8 cellular contexts compared by ENCODE assay signal in genomic region chr6:32195652-32195901, GRCh38. TPM values are rescaled to one million over a fixed set of nuclear protein-coding genes. Genes with fewer than 3 reads are reported as not detected.
DNase-seq lines count a peak whose midpoint lies in the region; ATAC-seq and TF ChIP-seq lines count a peak whose summit lies in the region.

No MANE protein-coding gene starts in this region.

- TF ChIP-seq CTCF in PC-9 (conservative IDR thresholded peaks at IDR 0.05), result no peak; the same call in none of the 2 replicates
- peak; percentile 40 to 84 (median 73) for TF ChIP-seq CTCF in esophagus squamous epithelium (IDR thresholded peaks at IDR 0.05)

- H2AFZ ChIP-seq in PC-9, result no peak overlapping the region

- peak overlapping the region; percentile 85 to 99 (median 98) for H3K27ac Mint-ChIP-seq in CD4-positive, CD25-positive, alpha-beta regulatory T cell
- H3K27ac Mint-ChIP-seq in activated T-helper 1 cell treated with anti-CD3 and anti-CD28 coated beads, Interleukin-12 subunit alpha, Interleukin-12 subunit beta, Interleukin-2, Interleukin-4 antibody, amounts not matched to agents 30 ng/mL and 10 ng/mL and 1 ng/mL, durations not matched to agents 14 hours and 24 hours and 36 hours, result peak overlapping the region; percentile 98

- no peaks in the 10 kb centered on the region for H3K36me3 ChIP-seq in CD4-positive, CD25-positive, alpha-beta regulatory T cell (ENCODE audit: control insufficient read depth, insufficient read depth, low read length)
- H3K36me3 ChIP-seq in PC-9 (ENCODE audit: low read depth) (no peaks in the 10 kb centered on the region), esophagus squamous epithelium (no peaks in the 10 kb centered on the region), muscle layer of colon (ENCODE audit: insufficient read depth, low read length) (no peaks in the 10 kb centered on the region)

- no peaks in the 10 kb centered on the region for H3K9me3 Mint-ChIP-seq in CD4-positive, CD25-positive, alpha-beta regulatory T cell
- no peaks in the 10 kb centered on the region for H3K9me3 Mint-ChIP-seq in activated T-helper 1 cell treated with anti-CD3 and anti-CD28 coated beads, Interleukin-12 subunit alpha, Interleukin-12 subunit beta, Interleukin-2, Interleukin-4 antibody, amounts not matched to agents 30 ng/mL and 10 ng/mL and 1 ng/mL, durations not matched to agents 14 hours and 24 hours and 36 hours

- no TSS peak for BruUV-seq in PC-9 (replicated peaks; lab: Mats Ljungman, UMichigan)

- peaks cover 18% of the 10 kb centered on the region for H3K27me3 Mint-ChIP-seq in CD4-positive, CD25-positive, alpha-beta regulatory T cell
- peaks cover 2% of the 10 kb centered on the region for H3K27me3 Mint-ChIP-seq in activated T-helper 1 cell treated with anti-CD3 and anti-CD28 coated beads, Interleukin-12 subunit alpha, Interleukin-12 subunit beta, Interleukin-2, Interleukin-4 antibody, amounts not matched to agents 30 ng/mL and 10 ng/mL and 1 ng/mL, durations not matched to agents 14 hours and 24 hours and 36 hours (ENCODE audit: insufficient read depth)

- intact Hi-C loops in PC-9 (cut with micrococcal nuclease; ENCODE audit: unreplicated experiment) (loop anchor here (1.0 to 10.0 kb wide), 6 partner anchors 17 to 779 kb away; partner anchors contain the start of genes ATP6V1G2, DDX39B, FKBPL and NFKBIL1), esophagus squamous epithelium (cut with DNase I) (no loop called here)
- intact Hi-C loops in activated T-helper 1 cell treated with anti-CD3 and anti-CD28 coated beads, Interleukin-12 subunit alpha, Interleukin-12 subunit beta, Interleukin-2, Interleukin-4 antibody, amounts not matched to agents 30 ng/mL and 10 ng/mL and 1 ng/mL, durations not matched to agents 14 hours and 24 hours and 36 hours (cut with micrococcal nuclease), result loop anchor here (1.0 to 5.0 kb wide), 13 partner anchors 17 to 1197 kb away; partner anchors contain the start of genes BRD2, FKBPL, KIFC1 and NELFE

- CTCF ChIA-PET in PC-9 (lab: Charles Lee), result no interaction called here

- no peak overlapping the region for H3K9ac ChIP-seq in muscle layer of colon (ENCODE audit: low read length)

- H3K4me3 ChIP-seq in CD4-positive, CD25-positive, alpha-beta regulatory T cell (ENCODE audit: low read depth, low read length), result peak overlapping the region; percentile 84
- H3K4me3 ChIP-seq in PC-9, result peak overlapping the region; percentile 96; the same call in 1 of the 2 replicates
- peak overlapping the region; percentile 81 to 96 (median 82) for H3K4me3 ChIP-seq in esophagus squamous epithelium
- H3K4me3 ChIP-seq in muscle layer of colon (ENCODE audit: low read depth in 1 of 2, low read length in 2 of 2), result peak overlapping the region in 1 of 2 donors; percentile 62

- H4K20me1 ChIP-seq in PC-9 (ENCODE audit: insufficient read depth), result no peaks in the 10 kb centered on the region

- DNase-seq in CD4-positive, CD25-positive, alpha-beta regulatory T cell, result peak; percentile 98 to 100 (median 99)
- DNase-seq in KG1 (lab: John Stamatoyannopoulos, UW), result peak; percentile 98
- DNase-seq in PC-9, result peak; percentile 98 to 100
- DNase-seq in activated T-helper 1 cell treated with anti-CD3 and anti-CD28 coated beads, Interleukin-12 subunit alpha, Interleukin-12 subunit beta, Interleukin-2, Interleukin-4 antibody, amounts not matched to agents 30 ng/mL and 10 ng/mL and 1 ng/mL, durations not matched to agents 14 hours and 24 hours and 36 hours (ENCODE audit: low spot score), result peak; percentile 100
- DNase-seq in esophagus squamous epithelium (lab: John Stamatoyannopoulos, UW), result peak; percentile 100
- peak; percentile 99 to 100 for DNase-seq in stimulated activated CD8-positive, alpha-beta memory T cell treated with anti-CD3 and anti-CD28 coated beads, Interleukin-7, amount 100 ng/mL, for 4 hours (ENCODE audit: low read depth in 2 of 2)

- no peaks in the 10 kb centered on the region for H3K36me3 Mint-ChIP-seq in CD4-positive, CD25-positive, alpha-beta regulatory T cell
- no peaks in the 10 kb centered on the region for H3K36me3 Mint-ChIP-seq in activated T-helper 1 cell treated with anti-CD3 and anti-CD28 coated beads, Interleukin-12 subunit alpha, Interleukin-12 subunit beta, Interleukin-2, Interleukin-4 antibody, amounts not matched to agents 30 ng/mL and 10 ng/mL and 1 ng/mL, durations not matched to agents 14 hours and 24 hours and 36 hours (ENCODE audit: low read depth)

- TF ChIP-seq POLR2A in esophagus squamous epithelium (IDR thresholded peaks at IDR 0.05), result no peak

- H3K9me2 ChIP-seq in PC-9 (ENCODE audit: insufficient read depth), result no peaks in the 10 kb centered on the region

- 0% methylated on average over 4 to 7 of the region's 25 CpGs for WGBS in esophagus squamous epithelium, 2 donors

- peak; percentile 80 to 85 for ATAC-seq in CD4-positive, CD25-positive, alpha-beta regulatory T cell (ENCODE audit: low read depth in 2 of 2)
- peak; percentile 68 for ATAC-seq in GM21367 (IDR thresholded peaks at IDR 0.05; ENCODE audit: unreplicated experiment)

- H3K4me2 ChIP-seq in PC-9, result peak overlapping the region; percentile 94; the same call in 1 of the 2 replicates

- POLR2A ChIA-PET in PC-9 (lab: Charles Lee; ENCODE audit: unreplicated experiment), result interaction anchor here (0.6 to 1.2 kb wide), 8 partner anchors 11 to 796 kb away, joined by 3 to 10 read pairs (median 5); no protein-coding TSS in a partner anchor

- H3K27me3 ChIP-seq in CD4-positive, CD25-positive, alpha-beta regulatory T cell (ENCODE audit: control insufficient read depth, insufficient read depth, low read length), result no peaks in the 10 kb centered on the region
- H3K27me3 ChIP-seq in PC-9 (ENCODE audit: insufficient read depth, low read depth) (peaks cover 4% of the 10 kb centered on the region), esophagus squamous epithelium (no peaks in the 10 kb centered on the region), muscle layer of colon (ENCODE audit: control insufficient read depth in 1 of 2, insufficient read depth in 2 of 2, low read length in 2 of 2) (no peaks in the 10 kb centered on the region)

- H3F3A ChIP-seq in PC-9 (ENCODE audit: insufficient read depth, low read depth), result peaks cover 17% of the 10 kb centered on the region

- H3K9me3 ChIP-seq in CD4-positive, CD25-positive, alpha-beta regulatory T cell (ENCODE audit: control insufficient read depth in 2 of 2, low read length in 2 of 2), result no peaks in the 10 kb centered on the region
- H3K9me3 ChIP-seq in PC-9 (ENCODE audit: insufficient read depth, low read depth), result no peaks in the 10 kb centered on the region
- H3K9me3 ChIP-seq in esophagus squamous epithelium, result no peaks in the 10 kb centered on the region
- no peaks in the 10 kb centered on the region for H3K9me3 ChIP-seq in muscle layer of colon (ENCODE audit: low read length)

- peaks cover 22 to 37% (median 29%) of the 10 kb centered on the region in 4 donors for H3K4me1 Mint-ChIP-seq in CD4-positive, CD25-positive, alpha-beta regulatory T cell
- peaks cover 48% of the 10 kb centered on the region for H3K4me1 Mint-ChIP-seq in activated T-helper 1 cell treated with anti-CD3 and anti-CD28 coated beads, Interleukin-12 subunit alpha, Interleukin-12 subunit beta, Interleukin-2, Interleukin-4 antibody, amounts not matched to agents 30 ng/mL and 10 ng/mL and 1 ng/mL, durations not matched to agents 14 hours and 24 hours and 36 hours (ENCODE audit: low read depth)

- peaks cover 53% of the 10 kb centered on the region for H3K4me1 ChIP-seq in CD4-positive, CD25-positive, alpha-beta regulatory T cell (ENCODE audit: control insufficient read depth, insufficient read depth, low read length, poor library complexity, severe bottlenecking)
- peaks cover 18% of the 10 kb centered on the region for H3K4me1 ChIP-seq in PC-9 (replicated peaks; ENCODE audit: insufficient read depth)
- peaks cover 5 to 65% (median 31%) of the 10 kb centered on the region in 3 donors for H3K4me1 ChIP-seq in esophagus squamous epithelium
- peaks cover 31% of the 10 kb centered on the region for H3K4me1 ChIP-seq in muscle layer of colon (ENCODE audit: insufficient read depth, low read length)

- peak overlapping the region; percentile 97 to 99 (median 99) for H3K4me3 Mint-ChIP-seq in CD4-positive, CD25-positive, alpha-beta regulatory T cell
- H3K4me3 Mint-ChIP-seq in activated T-helper 1 cell treated with anti-CD3 and anti-CD28 coated beads, Interleukin-12 subunit alpha, Interleukin-12 subunit beta, Interleukin-2, Interleukin-4 antibody, amounts not matched to agents 30 ng/mL and 10 ng/mL and 1 ng/mL, durations not matched to agents 14 hours and 24 hours and 36 hours, result peak overlapping the region; percentile 97

- no peaks in the 10 kb centered on the region for H3K79me2 ChIP-seq in PC-9 (ENCODE audit: low read depth)

- H3K27ac ChIP-seq in CD4-positive, CD25-positive, alpha-beta regulatory T cell (ENCODE audit: insufficient read depth, low read length, poor library complexity, severe bottlenecking), result peak overlapping the region; percentile 97
- H3K27ac ChIP-seq in PC-9, result no peak overlapping the region
- H3K27ac ChIP-seq in esophagus squamous epithelium, result peak overlapping the region; percentile 98 to 100 (median 99)
- H3K27ac ChIP-seq in muscle layer of colon (ENCODE audit: low read depth, low read length), result peak overlapping the region; percentile 99

RNA-seq across cellular contexts. Expression of gene GPSM3, which starts 3.1 kb away (rescaled TPM):
- total RNA-seq in CD4-positive, CD25-positive, alpha-beta regulatory T cell, result 202 TPM
- polyA plus RNA-seq in CD4-positive, CD25-positive, alpha-beta regulatory T cell, result 100 to 1,000 TPM in 2 of 4 donors, 10 to 100 TPM in 2; 82.4 to 109 (median 96.1) TPM
- total RNA-seq in PC-9 (2021) (8.6 and 10.4 TPM in 2 replicates), esophagus squamous epithelium (10 to 100 TPM in 2 of 4 donors, 1 to 10 TPM in 2; 1.6 to 14.1 (median 6.5) TPM)
- total RNA-seq in activated T-helper 1 cell treated with anti-CD3 and anti-CD28 coated beads, Interleukin-12 subunit alpha, Interleukin-12 subunit beta, Interleukin-2, Interleukin-4 antibody, amounts not matched to agents 30 ng/mL and 10 ng/mL and 1 ng/mL, durations not matched to agents 14 hours and 24 hours and 36 hours, result 82.5 and 84.7 TPM in 2 replicates

RNA-seq across cellular contexts. Expression of gene PBX2, which starts 5.6 kb away (rescaled TPM):
- 106 TPM for total RNA-seq in CD4-positive, CD25-positive, alpha-beta regulatory T cell
- polyA plus RNA-seq in CD4-positive, CD25-positive, alpha-beta regulatory T cell, result 1 to 10 TPM; 1.7 to 2.7 (median 1.9) TPM
- total RNA-seq in PC-9 (2021) (88.2 and 89.3 TPM in 2 replicates), esophagus squamous epithelium (10 to 100 TPM; 27.1 to 40.2 (median 28.9) TPM)
- 91.9 and 94.0 TPM in 2 replicates for total RNA-seq in activated T-helper 1 cell treated with anti-CD3 and anti-CD28 coated beads, Interleukin-12 subunit alpha, Interleukin-12 subunit beta, Interleukin-2, Interleukin-4 antibody, amounts not matched to agents 30 ng/mL and 10 ng/mL and 1 ng/mL, durations not matched to agents 14 hours and 24 hours and 36 hours

RNA-seq across cellular contexts. Expression of gene AGER, which starts 11.5 kb away (rescaled TPM):
- total RNA-seq in CD4-positive, CD25-positive, alpha-beta regulatory T cell, result 27.8 TPM
- under 1 TPM in 2 of 4 donors, not detected in 2; 0.44 to 0.52 TPM for polyA plus RNA-seq in CD4-positive, CD25-positive, alpha-beta regulatory T cell
- total RNA-seq in PC-9 (2021) (18.1 and 20.4 TPM in 2 replicates), esophagus squamous epithelium (1 to 10 TPM in 3 of 4 donors, under 1 TPM in 1; 0.59 to 1.7 (median 1.4) TPM)
- total RNA-seq in activated T-helper 1 cell treated with anti-CD3 and anti-CD28 coated beads, Interleukin-12 subunit alpha, Interleukin-12 subunit beta, Interleukin-2, Interleukin-4 antibody, amounts not matched to agents 30 ng/mL and 10 ng/mL and 1 ng/mL, durations not matched to agents 14 hours and 24 hours and 36 hours, result 19.6 and 20.2 TPM in 2 replicates

RNA-seq across cellular contexts. Expression of gene RNF5, which starts 17.4 kb away (rescaled TPM):
- total RNA-seq in CD4-positive, CD25-positive, alpha-beta regulatory T cell, result 30.0 TPM
- polyA plus RNA-seq in CD4-positive, CD25-positive, alpha-beta regulatory T cell, result 100 to 1,000 TPM; 117 to 135 (median 131) TPM
- total RNA-seq in PC-9 (2021) (45.6 and 51.3 TPM in 2 replicates), esophagus squamous epithelium (10 to 100 TPM; 20.8 to 59.0 (median 40.8) TPM)
- 58.1 and 60.4 TPM in 2 replicates for total RNA-seq in activated T-helper 1 cell treated with anti-CD3 and anti-CD28 coated beads, Interleukin-12 subunit alpha, Interleukin-12 subunit beta, Interleukin-2, Interleukin-4 antibody, amounts not matched to agents 30 ng/mL and 10 ng/mL and 1 ng/mL, durations not matched to agents 14 hours and 24 hours and 36 hours

RNA-seq across cellular contexts. Expression of gene AGPAT1, which starts 19.7 kb away (rescaled TPM):
- total RNA-seq in CD4-positive, CD25-positive, alpha-beta regulatory T cell, result 23.9 TPM
- 10 to 100 TPM; 11.8 to 15.2 (median 14.3) TPM for polyA plus RNA-seq in CD4-positive, CD25-positive, alpha-beta regulatory T cell
- total RNA-seq in PC-9 (2021) (58.9 and 61.7 TPM in 2 replicates), esophagus squamous epithelium (10 to 100 TPM; 17.6 to 34.0 (median 19.1) TPM)
- 34.5 and 35.6 TPM in 2 replicates for total RNA-seq in activated T-helper 1 cell treated with anti-CD3 and anti-CD28 coated beads, Interleukin-12 subunit alpha, Interleukin-12 subunit beta, Interleukin-2, Interleukin-4 antibody, amounts not matched to agents 30 ng/mL and 10 ng/mL and 1 ng/mL, durations not matched to agents 14 hours and 24 hours and 36 hours
